9 cellular contexts compared by ENCODE assay signal in genomic region chr6:135053433-135053832, GRCh38. TPM values are rescaled to one million over a fixed set of nuclear protein-coding genes. Genes with fewer than 3 reads are reported as not detected.
A peak's percentile ranks its signal among the peaks of the same experiment; 100 is the strongest.
DNase-seq lines count a peak whose midpoint lies in the region; ATAC-seq, FAIRE-seq and TF ChIP-seq lines count a peak whose summit lies in the region.
"Had no signal": no experiment of that assay in that cellular context is flagged by ENCODE, and none has a peak within 500 bp of the region (broad histone marks: within the 10 kb centered on the region; RNA-seq: fewer than 3 reads in every experiment).

No MANE protein-coding gene starts in this region.

- H4K8ac ChIP-seq in mesendoderm (ENCODE audit: low read depth, low read length) = no peak overlapping the region

- H2BK15ac ChIP-seq in mesendoderm (replicated peaks; ENCODE audit: low read depth) = no peak overlapping the region

- CTCF ChIA-PET in AG04450 (lab: Charles Lee) (no interaction called here), GM12878 (lab: Yijun Ruan, JAX) (interaction anchor here (1.3 to 2.6 kb wide), 2 partner anchors 20 to 49 kb away, joined by 3 to 10 read pairs; no protein-coding TSS in a partner anchor)

- no peak overlapping the region for H3K4ac ChIP-seq in mesendoderm (ENCODE audit: low read depth, low read length)

- RAD21 ChIA-PET in GM12878 (lab: Charles Lee; ENCODE audit: unreplicated experiment) = interaction anchor here (1.1 to 4.9 kb wide), 6 partner anchors 32 to 127 kb away, joined by 3 to 63 read pairs (median 4); partner anchors contain the start of gene MYB

- H2AFZ ChIP-seq in GM12878 (ENCODE audit: control insufficient read depth, low read depth, low read length) = no peak overlapping the region

- H3K79me2 ChIP-seq in GM12878 (ENCODE audit: control insufficient read depth, insufficient read depth, low read length) = peaks cover 52% of the 10 kb centered on the region
- H3K79me2 ChIP-seq in mesendoderm (ENCODE audit: control insufficient read depth, insufficient read depth, low read length) = peaks cover 39% of the 10 kb centered on the region

- H4K5ac ChIP-seq in mesendoderm (ENCODE audit: low read length) = no peak overlapping the region

- H2BK120ac ChIP-seq in mesendoderm (ENCODE audit: low read depth, low read length) = no peak overlapping the region

- H3K18ac ChIP-seq in mesendoderm (ENCODE audit: low read length) = no peak overlapping the region

- in situ Hi-C loops in GM12878 (cut with MboI) = no loop called here

- peak; percentile 17 for ATAC-seq in GM12878
- no peak for ATAC-seq in HG03039 (IDR thresholded peaks at IDR 0.05; ENCODE audit: unreplicated experiment)

- no peak for TF ChIP-seq EP300 in GM12878 (IDR thresholded peaks at IDR 0.05; ENCODE audit: borderline replicate concordance in 1 of 2, control insufficient read depth in 1 of 2, low read depth in 2 of 2, low read length in 2 of 2)

- H3K27ac ChIP-seq in AG04450 (ENCODE audit: low read depth, low read length) (no peak overlapping the region), HUES6 (ENCODE audit: low read depth, low read length) (no peak overlapping the region), GM12878 (ENCODE audit: control insufficient read depth, insufficient read depth) (peak overlapping the region; percentile 94), mesendoderm (ENCODE audit: low read depth, low read length) (no peak overlapping the region)

- DNase-seq in AG04450 (ENCODE audit: low read depth, low spot score) = no peak
- DNase-seq in GM12878 (ENCODE audit: low read depth, low spot score) = no peak
- no peak for DNase-seq in mesendoderm
- no peak for DNase-seq in NCI-H1092 treated with DMSO at 0.1 percent for 48 hours (lab: John Stamatoyannopoulos, UW)
- no peak for DNase-seq in stimulated activated CD8-positive, alpha-beta memory T cell treated with anti-CD3 and anti-CD28 coated beads, Interleukin-4, amount 100 ng/mL, for 48 hours
- DNase-seq in head of caudate nucleus = no peak
- DNase-seq: activated CD4-positive, alpha-beta T cell treated with anti-CD3 and anti-CD28 coated beads, Interleukin-2, amount 50 U/mL, for 48 hours had no signal

- H3K4me3 ChIP-seq in AG04450 (ENCODE audit: low read depth, low read length) (peak overlapping the region; percentile 94), HUES6 (ENCODE audit: low read depth, low read length) (peak overlapping the region; percentile 95), GM12878 (peak overlapping the region; percentile 89), mesendoderm (ENCODE audit: low read length) (no peak overlapping the region)

- SMC1A ChIA-PET in GM12878 (lab: Charles Lee; ENCODE audit: uncharacterized antibody, unreplicated experiment) = interaction anchor here (0.6 to 4.9 kb wide), 10 partner anchors 9 to 376 kb away, joined by 3 to 56 read pairs (median 3); no protein-coding TSS in a partner anchor

- TF ChIP-seq RAD21 in GM12878 (IDR thresholded peaks at IDR 0.05; ENCODE audit: insufficient read depth, low read depth, low read length) = no peak

- H3K4me2 ChIP-seq in GM12878 (ENCODE audit: control insufficient read depth, insufficient read depth) = peak overlapping the region; percentile 87
- peak overlapping the region; percentile 34 for H3K4me2 ChIP-seq in mesendoderm (ENCODE audit: low read length)

- peaks cover 7% of the 10 kb centered on the region for H3K79me1 ChIP-seq in mesendoderm (ENCODE audit: low read length)

- H2AK5ac ChIP-seq in mesendoderm (ENCODE audit: low read length) = no peak overlapping the region

- intact Hi-C loops in GM12878 (cut with micrococcal nuclease; ENCODE audit: unreplicated experiment) = loop anchor here (5.0 kb wide), 1 partner anchor 129 kb away; the partner anchor contains the start of gene MYB
- intact Hi-C loops in head of caudate nucleus (cut with DNase I) = no loop called here

- FAIRE-seq in GM12878 (lab: Jason Lieb, UNC) = no peak

- H3K36me3 ChIP-seq in HUES6 (ENCODE audit: control insufficient read depth, insufficient read depth, low read length) = peaks cover 14% of the 10 kb centered on the region
- H3K36me3 ChIP-seq in GM12878 (ENCODE audit: control insufficient read depth in 2 of 2, insufficient read depth in 2 of 2, low read length in 1 of 2) = peaks cover 0 to 8% of the 10 kb centered on the region in 2 experiments; a peak in 2 of 4 replicates
- no peaks in the 10 kb centered on the region for H3K36me3 ChIP-seq in mesendoderm (ENCODE audit: control insufficient read depth, insufficient read depth, low read length)

- TF ChIP-seq POLR2A in GM12878 (IDR thresholded peaks at IDR 0.05; ENCODE audit: low read depth, low read length) = no peak

- no peak overlapping the region for H3K56ac ChIP-seq in mesendoderm (ENCODE audit: low read length)

- H3K9ac ChIP-seq in HUES6 (ENCODE audit: low read length) (no peak overlapping the region), GM12878 (ENCODE audit: control insufficient read depth, insufficient read depth, low read length) (no peak overlapping the region; the same call in 1 of the 2 replicates), mesendoderm (ENCODE audit: low read length) (peak overlapping the region; percentile 40)

- POLR2A ChIA-PET in AG04450 (lab: Yijun Ruan, JAX) = no interaction called here
- POLR2A ChIA-PET in GM12878 (lab: Charles Lee) = interaction anchor here (5.6 kb wide), 1 partner anchor 34 kb away, joined by 25 read pairs; no protein-coding TSS in a partner anchor

- H3K4me1 ChIP-seq in HUES6 (ENCODE audit: control insufficient read depth, insufficient read depth, low read length) (peaks cover 13% of the 10 kb centered on the region; the same call in 1 of the 2 replicates), GM12878 (ENCODE audit: control insufficient read depth, insufficient read depth, low read length) (no peaks in the 10 kb centered on the region), mesendoderm (ENCODE audit: control insufficient read depth, low read depth, low read length) (peaks cover 2% of the 10 kb centered on the region)

- WGBS in GM12878 (ENCODE audit: insufficient coverage, insufficient replicate concordance, low lambda C conversion rate, missing lambda C conversion rate) = 33% methylated on average over 2 of the region's 2 CpGs
- WGBS in mesendoderm (ENCODE audit: extremely low coverage, insufficient coverage, low lambda C conversion rate) = no CpG with 5 or more reads among the region's 2 CpGs

- no TSS peak for BruUV-seq in GM12878 (replicated peaks; lab: Mats Ljungman, UMichigan)

- no peaks in the 10 kb centered on the region for H3K9me3 ChIP-seq in AG04450 (ENCODE audit: control insufficient read depth, insufficient read depth, low read length)
- H3K9me3 ChIP-seq in HUES6 (ENCODE audit: control insufficient read depth, insufficient read depth, low read depth, low read length) = no peaks in the 10 kb centered on the region
- no peaks in the 10 kb centered on the region for H3K9me3 ChIP-seq in GM12878 (replicated peaks; ENCODE audit: control insufficient read depth, insufficient read depth, low read length)

- no peak overlapping the region for H2BK5ac ChIP-seq in mesendoderm (ENCODE audit: low read length)

- TF ChIP-seq CTCF in AG04450 (IDR thresholded peaks at IDR 0.05; ENCODE audit: low read depth, low read length) = no peak
- no peak for TF ChIP-seq CTCF in GM12878 (IDR thresholded peaks at IDR 0.05 in 2 of 3, conservative IDR thresholded peaks at IDR 0.05 in 1 of 3; ENCODE audit: control insufficient read depth in 2 of 3, extremely low read depth in 1 of 3, insufficient read depth in 1 of 3, low read depth in 3 of 3, low read length in 3 of 3)

- H3K27me3 ChIP-seq in AG04450 (ENCODE audit: control insufficient read depth, insufficient read depth, low read length) (no peaks in the 10 kb centered on the region), HUES6 (ENCODE audit: control insufficient read depth, insufficient read depth, low read length) (no peaks in the 10 kb centered on the region), GM12878 (replicated peaks in 1 of 2; ENCODE audit: control insufficient read depth in 2 of 2, insufficient read depth in 2 of 2, low read length in 1 of 2) (no peaks in the 10 kb centered on the region), mesendoderm (ENCODE audit: insufficient read depth, low read length, poor library complexity) (no peaks in the 10 kb centered on the region)

- no peak overlapping the region for H3K23ac ChIP-seq in mesendoderm (ENCODE audit: low read length)

- no peaks in the 10 kb centered on the region for H4K20me1 ChIP-seq in GM12878 (ENCODE audit: control insufficient read depth, insufficient read depth)

TF ChIP-seq in GM12878, 131 proteins besides CTCF, POLR2A, EP300 and RAD21 (continues in another document):
- TF ChIP-seq MYC (IDR thresholded peaks at IDR 0.05; ENCODE audit: insufficient read depth, insufficient read length, insufficient replicate concordance, low read length, severe bottlenecking) (no peak), ZNF274 (IDR thresholded peaks at IDR 0.05; ENCODE audit: insufficient read depth, insufficient read length) (no peak), MAX (IDR thresholded peaks at IDR 0.05; ENCODE audit: low read depth, low read length) (no peak)

RNA-seq across cellular contexts. Expression of gene HBS1L, which starts 1.2 kb away (rescaled TPM):
- polyA plus RNA-seq in AG04450 (2011; rRNA removed) = 74.2 and 101 TPM in 2 replicates
- polyA minus RNA-seq in AG04450 (2011; rRNA and poly(A)+ RNA removed) = 59.5 and 100 TPM in 2 replicates
- total RNA-seq in GM12878 (2013; cell fraction: nucleolus; rRNA removed) = 177 and 182 TPM in 2 replicates
- 67.9 and 90.2 TPM in 2 replicates for total RNA-seq in GM12878 (2014; rRNA removed)
- 85.9 and 93.6 TPM in 2 replicates for total RNA-seq in GM12878 (2014; rRNA removed; fragmentation: Illumina TruSeq; extraction: Trizol)
- total RNA-seq in GM12878 (2021) = 68.1 and 79.1 TPM in 2 replicates
- 74.4 TPM for polyA plus RNA-seq in GM12878 (2011; ENCODE audit: low read depth)
- polyA plus RNA-seq in GM12878 (2011; rRNA removed) = 106 and 146 TPM in 2 replicates
- 36.2 and 41.1 TPM in 2 replicates for polyA plus RNA-seq in GM12878 (2011; cell fraction: cytosol; rRNA removed)
- polyA plus RNA-seq in GM12878 (2011; cell fraction: nucleus; rRNA removed) = 53.7 and 60.6 TPM in 2 replicates
- 51.2 and 61.3 TPM in 2 replicates for polyA plus RNA-seq in GM12878 (2012)
- polyA plus RNA-seq in GM12878 (2014; fragmentation: Illumina TruSeq; extraction: Trizol) = 74.0 and 96.1 TPM in 2 replicates
- polyA plus RNA-seq in GM12878 (2014; fragmentation: Nextera tagmentation; extraction: Ambion mirVana) = 10 to 100 TPM; 58.7 to 83.6 TPM
- 53.4 and 71.1 TPM in 2 replicates for polyA plus RNA-seq in GM12878 (2014; rRNA removed)
- polyA plus RNA-seq in GM12878 (2016; fragmentation: Nextera tagmentation; extraction: Ambion mirVana) = 100 to 1,000 TPM; 132 to 142 TPM
- 92.4 and 120 TPM in 2 replicates for polyA minus RNA-seq in GM12878 (2011; rRNA and poly(A)+ RNA removed)
- 40.5 and 42.4 TPM in 2 replicates for polyA minus RNA-seq in GM12878 (2011; cell fraction: cytosol; rRNA and poly(A)+ RNA removed)
- polyA minus RNA-seq in GM12878 (2011; cell fraction: nucleus; rRNA and poly(A)+ RNA removed) = 58.0 and 75.3 TPM in 2 replicates
- 63.5 TPM for polyA plus RNA-seq in mesendoderm (2013, experiment 1 of 2)
- 59.1 TPM for polyA plus RNA-seq in mesendoderm (2013, experiment 2 of 2)
